In the genomic region with DNA sequence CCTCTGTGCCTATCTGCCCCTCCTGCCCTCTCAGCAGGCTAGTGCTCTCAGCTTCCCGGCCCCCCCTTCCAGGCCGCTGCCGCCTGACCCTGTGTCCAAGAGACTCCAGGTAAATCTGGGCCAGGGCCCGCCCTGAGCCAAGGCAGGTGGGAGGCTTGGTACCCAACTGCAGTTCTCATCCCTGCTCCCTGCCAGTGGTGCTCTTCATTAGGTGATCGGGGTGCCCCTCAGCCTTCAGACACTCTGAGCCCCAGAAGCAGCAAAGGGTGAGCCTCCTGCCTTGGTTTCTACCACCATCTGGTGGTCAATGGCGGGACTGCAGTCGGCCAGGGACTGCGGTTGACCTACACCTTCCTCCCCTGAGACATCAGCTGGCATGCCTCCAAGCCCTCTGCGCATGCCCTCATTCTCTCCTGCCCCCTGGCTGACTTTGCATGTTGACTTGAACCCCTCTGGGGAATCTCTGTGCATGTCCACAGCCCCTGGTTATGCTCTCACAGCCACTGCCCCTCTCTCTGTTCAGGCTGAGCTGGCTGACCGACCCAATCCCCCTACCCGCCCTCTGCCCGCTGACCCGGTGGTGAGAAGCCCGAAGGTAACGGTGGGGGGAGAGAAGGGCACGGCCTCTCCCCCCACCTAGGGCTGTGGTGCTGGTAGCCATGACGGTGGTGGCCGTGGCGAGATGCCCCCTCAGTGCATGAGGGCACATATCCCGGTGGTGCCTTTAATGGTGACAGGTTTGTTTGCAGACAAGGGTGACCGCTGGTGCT, we compare ENCODE assay signal across 1 cellular context.
TF ChIP-seq lines count a peak whose summit lies in the region.

No MANE protein-coding gene starts in this region.

TF ChIP-seq in WTC11, 78 proteins besides CTCF, POLR2A, EP300 and RAD21 (continued from another document):
- TF ChIP-seq ZNF281 (CRISPR knock-in tag; IDR thresholded peaks at IDR 0.05) (no peak), TCF7 (CRISPR knock-in tag; IDR thresholded peaks at IDR 0.05; ENCODE audit: low read depth) (no peak)
